In the genomic region with DNA sequence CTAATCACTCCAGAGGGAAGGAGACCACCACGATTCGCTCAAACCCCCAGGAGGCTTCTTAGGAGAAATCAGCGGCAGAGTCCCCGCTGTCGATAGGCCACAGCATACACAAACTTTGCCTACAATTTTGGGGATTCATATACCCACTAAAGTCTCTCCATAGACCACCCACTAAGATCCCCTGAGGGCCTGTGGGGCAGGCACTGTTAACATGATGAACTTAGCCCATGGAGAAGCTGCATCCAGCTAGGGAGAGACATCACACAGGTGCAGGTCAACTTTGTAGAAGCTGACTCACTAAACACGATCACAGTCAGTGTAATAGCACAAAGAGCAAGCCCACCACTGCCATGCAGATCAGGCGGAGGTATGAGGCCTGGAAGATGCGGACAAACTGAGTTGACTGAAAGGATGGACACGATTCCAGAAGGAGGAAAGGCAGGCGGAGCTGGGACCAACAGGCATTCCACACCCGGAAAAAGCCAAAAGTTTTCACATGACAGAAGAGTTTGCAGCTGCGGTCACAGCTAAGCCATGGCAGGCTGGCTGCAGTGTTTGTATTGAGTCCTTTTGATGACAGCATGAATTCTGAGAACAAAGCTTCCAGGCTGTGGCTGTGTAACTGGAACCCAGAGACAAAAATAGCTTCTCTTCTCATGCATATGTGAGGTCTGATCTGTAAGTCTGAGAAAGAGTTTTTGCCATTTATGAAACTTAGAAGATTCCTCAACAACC, we compare ENCODE assay signal across 9 cellular contexts.
DNase-seq lines count a peak whose midpoint lies in the region; ATAC-seq and TF ChIP-seq lines count a peak whose summit lies in the region.
"Had no signal": no experiment of that assay in that cellular context is flagged by ENCODE, and none has a peak within 500 bp of the region (broad histone marks: within the 10 kb centered on the region; RNA-seq: fewer than 3 reads in every experiment).

No MANE protein-coding gene starts in this region.

- peak overlapping the region; percentile 94 for H3K27ac ChIP-seq in left ventricle myocardium inferior (replicated peaks)

- H3K4me3 ChIP-seq in left ventricle myocardium inferior: peak overlapping the region; percentile 10
- H3K4me3 ChIP-seq in retinal pigment epithelial cell (ENCODE audit: low read length): no peak overlapping the region

- peak; percentile 56 for DNase-seq in HT1080 (ENCODE audit: low read depth)
- peak; percentile 94 for DNase-seq in astrocyte of the hippocampus (ENCODE audit: low read depth, low spot score)
- peak; percentile 47 for DNase-seq in left ventricle myocardium inferior
- DNase-seq in retinal pigment epithelial cell (ENCODE audit: low read depth): peak; percentile 60
- no peak for DNase-seq in activated CD8-positive, alpha-beta memory T cell treated with anti-CD3 and anti-CD28 coated beads for 24 hours
- DNase-seq in left colon: no peak
- DNase-seq in omental fat pad (ENCODE audit: low spot score): no peak
- DNase-seq: activated naive CD8-positive, alpha-beta T cell treated with anti-CD3 and anti-CD28 coated beads, Interleukin-2, amount 10 ng/mL, durations not matched to agents 7 days and 5 days had no signal

- H3K27me3 ChIP-seq in left ventricle myocardium inferior (ENCODE audit: low read depth): no peaks in the 10 kb centered on the region

- intact Hi-C loops in left ventricle myocardium inferior (cut with micrococcal nuclease): no loop called here
- intact Hi-C loops in left colon (cut with DNase I, micrococcal nuclease): no loop called here

- H3K36me3 ChIP-seq in left ventricle myocardium inferior: no peaks in the 10 kb centered on the region

- peaks cover 78% of the 10 kb centered on the region for H3K4me1 ChIP-seq in left ventricle myocardium inferior

- ATAC-seq in left colon: no peak
- ATAC-seq in HG02840 (IDR thresholded peaks at IDR 0.05; ENCODE audit: low FRiP score, unreplicated experiment): no peak
- no peak for ATAC-seq in omental fat pad (ENCODE audit: low FRiP score)

- H3K9me3 ChIP-seq in left ventricle myocardium inferior (replicated peaks): no peaks in the 10 kb centered on the region

- no peak for TF ChIP-seq CTCF in left ventricle myocardium inferior (IDR thresholded peaks at IDR 0.05; ENCODE audit: borderline replicate concordance)
- TF ChIP-seq CTCF in retinal pigment epithelial cell (conservative IDR thresholded peaks at IDR 0.05; ENCODE audit: low read depth, low read length): no peak
- no peak for TF ChIP-seq CTCF in omental fat pad (IDR thresholded peaks at IDR 0.05)

Comparison
In these comparisons a context has a peak if more than half of its experiments do, and no peak if none do; other contexts are left out.
1. DNase-seq: peak in HT1080 (single experiment), astrocyte of the hippocampus (single experiment), left ventricle myocardium inferior (single experiment) and retinal pigment epithelial cell (single experiment); none in activated CD8-positive, alpha-beta memory T cell treated with anti-CD3 and anti-CD28 coated beads for 24 hours (single experiment), left colon (0 of 2) and omental fat pad (single experiment).